Comparison of ENCODE assay signal across 8 cellular contexts in the genomic region with DNA sequence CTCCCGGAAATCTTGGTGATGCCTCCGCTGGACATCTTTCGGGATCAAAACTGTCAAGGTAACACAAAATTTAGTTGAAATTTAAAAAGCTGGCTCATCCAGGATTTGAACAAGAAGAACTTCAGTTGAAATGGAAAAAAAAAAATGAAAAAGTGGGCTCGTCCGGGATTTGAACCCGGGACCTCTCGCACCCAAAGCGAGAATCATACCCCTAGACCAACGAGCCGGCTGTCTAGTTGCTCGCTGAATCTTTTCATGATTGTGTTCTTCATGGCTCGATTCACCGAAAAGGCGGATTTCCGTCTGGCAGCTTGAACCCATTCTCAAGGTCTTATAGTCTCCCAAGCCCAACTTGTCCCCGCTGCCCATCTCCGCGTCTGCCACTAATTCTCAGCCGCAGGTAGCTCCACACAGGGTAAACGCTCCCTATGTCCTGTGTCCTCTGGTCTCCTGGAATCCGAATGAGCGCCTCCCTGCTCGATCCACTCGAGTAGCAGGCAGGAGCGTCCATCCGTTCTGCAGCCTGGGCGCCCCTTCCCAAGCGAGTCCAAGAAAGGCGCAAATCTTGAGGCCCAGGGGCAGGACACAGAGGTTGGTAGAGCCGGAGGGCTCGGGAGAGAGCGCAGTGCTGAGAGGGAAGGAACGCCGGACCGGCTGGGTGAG. TPM values are rescaled to one million over a fixed set of nuclear protein-coding genes. Genes with fewer than 3 reads are reported as not detected.
DNase-seq lines count a peak whose midpoint lies in the region; ATAC-seq and TF ChIP-seq lines count a peak whose summit lies in the region.

No MANE protein-coding gene starts in this region.

- peak overlapping the region; percentile 62 to 90 for H3K4me3 ChIP-seq in prostate gland

- DNase-seq in CD1c-positive myeloid dendritic cell (ENCODE audit: extremely low spot score) (peak; percentile 89), NAMALWA (ENCODE audit: low spot score) (peak; percentile 92), Right ventricle myocardium superior (peak; percentile 65), prostate gland (ENCODE audit: low spot score) (peak; percentile 83), NCI-H1105 (lab: John Stamatoyannopoulos, UW) (no peak)
- DNase-seq in activated gamma-delta T cell treated with anti-CD3 and anti-CD28 coated beads, Interleukin-2, amount 50 U/mL, for 16 hours (ENCODE audit: low read depth): peak; percentile 57

- H3K27me3 ChIP-seq in prostate gland (replicated peaks; ENCODE audit: insufficient read depth): no peaks in the 10 kb centered on the region

- no peak for TF ChIP-seq POLR2A in prostate gland (IDR thresholded peaks at IDR 0.05)

- no peaks in the 10 kb centered on the region for H3K36me3 ChIP-seq in prostate gland

- intact Hi-C loops in Right ventricle myocardium superior (cut with DNase I) (loop anchor here (5.0 kb wide), 1 partner anchor 33 kb away; the partner anchor contains the start of gene TRIM41), prostate gland (cut with DNase I) (loop anchor here (1.0 to 10.0 kb wide), 2 partner anchors 29 to 324 kb away; partner anchors contain the start of gene ZFP62)

- no peak for TF ChIP-seq CTCF in prostate gland (IDR thresholded peaks at IDR 0.05)

- ATAC-seq in Right ventricle myocardium superior (ENCODE audit: poor library complexity) (peak; percentile 42), GM21367 (IDR thresholded peaks at IDR 0.05; ENCODE audit: unreplicated experiment) (no peak), HG02970 (IDR thresholded peaks at IDR 0.05; ENCODE audit: low FRiP score, unreplicated experiment) (no peak)

- WGBS in prostate gland: under 1% methylated on average over 34 of the region's 35 CpGs

- H3K27ac ChIP-seq in prostate gland: peak overlapping the region; percentile 86 to 95

- peaks cover 7% of the 10 kb centered on the region for H3K4me1 ChIP-seq in prostate gland (replicated peaks)

- no peaks in the 10 kb centered on the region for H3K9me3 ChIP-seq in prostate gland

RNA-seq across cellular contexts. Expression of gene TRIM7, which starts 16.2 kb away (rescaled TPM):
- 10.8 TPM for total RNA-seq in Right ventricle myocardium superior
- 1 to 10 TPM; 4.5 to 6.4 TPM for total RNA-seq in prostate gland

RNA-seq across cellular contexts. Expression of gene TRIM41, which starts 34.2 kb away (rescaled TPM):
- total RNA-seq in Right ventricle myocardium superior (20.7 TPM), prostate gland (10 to 100 TPM; 16.9 to 28.3 TPM)

RNA-seq across cellular contexts. Expression of gene OR2V2, which starts 41.4 kb away (rescaled TPM):
- not detected for total RNA-seq in Right ventricle myocardium superior
- not detected for total RNA-seq in prostate gland

RNA-seq across cellular contexts. Expression of gene RACK1, which starts 54.9 kb away (rescaled TPM):
- total RNA-seq in Right ventricle myocardium superior (577 TPM), prostate gland (1,000 to 10,000 TPM; 2,058 to 4,360 TPM)

RNA-seq across cellular contexts. Expression of gene OR2V1, which starts 57.9 kb away (rescaled TPM):
- total RNA-seq in Right ventricle myocardium superior: not detected
- not detected for total RNA-seq in prostate gland
